In genomic region chr1:3409737-3410434, GRCh38 we compare ENCODE assay signal across 8 cellular contexts. TPM values are rescaled to one million over a fixed set of nuclear protein-coding genes. Genes with fewer than 3 reads are reported as not detected.
DNase-seq lines count a peak whose midpoint lies in the region; ATAC-seq and TF ChIP-seq lines count a peak whose summit lies in the region.

No MANE protein-coding gene starts in this region.

- intact Hi-C loops in esophagus muscularis mucosa (cut with DNase I), result loop anchor here (1.0 kb wide), 1 partner anchor 60 kb away; no protein-coding TSS in a partner anchor

- H3K9me2 ChIP-seq in neural cell (ENCODE audit: insufficient read depth, low read length) (no peaks in the 10 kb centered on the region), Karpas-422 (replicated peaks; ENCODE audit: insufficient read depth, low read length) (no peaks in the 10 kb centered on the region)

- TF ChIP-seq CTCF in esophagus muscularis mucosa (IDR thresholded peaks at IDR 0.05) (peak; percentile 57 to 79 (median 72)), neural cell (IDR thresholded peaks at IDR 0.05; ENCODE audit: poor library complexity, severe bottlenecking) (peak; percentile 73)

- H3K36me3 ChIP-seq in esophagus muscularis mucosa (peaks cover 0 to 23% (median 0%) of the 10 kb centered on the region in 4 donors), neural cell (ENCODE audit: insufficient read depth, low read length) (no peaks in the 10 kb centered on the region), Karpas-422 (ENCODE audit: insufficient read depth, low read length) (no peaks in the 10 kb centered on the region)

- H3K79me2 ChIP-seq in neural cell (replicated peaks; ENCODE audit: insufficient read depth, low read length) (no peaks in the 10 kb centered on the region), Karpas-422 (ENCODE audit: low read length) (no peaks in the 10 kb centered on the region)

- H3K27me3 ChIP-seq in esophagus muscularis mucosa, result peaks cover 0 to 86% (median 0%) of the 10 kb centered on the region in 4 donors
- H3K27me3 ChIP-seq in neural cell (ENCODE audit: insufficient read depth, low read depth, low read length), result no peaks in the 10 kb centered on the region
- H3K27me3 ChIP-seq in Karpas-422 (ENCODE audit: low read length), result no peaks in the 10 kb centered on the region

- no peak overlapping the region for H3K4me2 ChIP-seq in neural cell (ENCODE audit: low read length)
- no peak overlapping the region for H3K4me2 ChIP-seq in Karpas-422 (ENCODE audit: low read depth, low read length, poor library complexity, severe bottlenecking)

- DNase-seq in DMS114 treated with DMSO at 0.1 percent for 48 hours (lab: John Stamatoyannopoulos, UW; ENCODE audit: unreplicated experiment) (peak; percentile 67), NCI-H748 (lab: John Stamatoyannopoulos, UW; ENCODE audit: unreplicated experiment) (peak; percentile 66), esophagus muscularis mucosa (ENCODE audit: extremely low spot score) (no peak), Karpas-422 (no peak)
- no peak for DNase-seq in activated T-cell treated with anti-CD3 and anti-CD28 coated beads, Interleukin-2, amount 50 U/mL, for 48 hours

- no peak for TF ChIP-seq POLR2A in esophagus muscularis mucosa (IDR thresholded peaks at IDR 0.05; ENCODE audit: low read depth)

- H2AFZ ChIP-seq in neural cell (ENCODE audit: low read depth, low read length) (no peak overlapping the region), Karpas-422 (ENCODE audit: low read length) (no peak overlapping the region)

- 51% methylated on average over 11 of the region's 11 CpGs for WGBS in esophagus muscularis mucosa

- ATAC-seq in GM18907 (IDR thresholded peaks at IDR 0.05; ENCODE audit: unreplicated experiment), result no peak
- no peak for ATAC-seq in GM21576 (IDR thresholded peaks at IDR 0.05; ENCODE audit: unreplicated experiment)

- TF ChIP-seq EP300 in esophagus muscularis mucosa (IDR thresholded peaks at IDR 0.05), result no peak
- TF ChIP-seq EP300 in neural cell (conservative IDR thresholded peaks at IDR 0.05; ENCODE audit: poor library complexity, severe bottlenecking), result no peak

- H3K9me3 ChIP-seq in esophagus muscularis mucosa (no peaks in the 10 kb centered on the region), neural cell (ENCODE audit: low read length) (no peaks in the 10 kb centered on the region), Karpas-422 (ENCODE audit: low read length) (no peaks in the 10 kb centered on the region)

- peak; percentile 87 for TF ChIP-seq RAD21 in neural cell (conservative IDR thresholded peaks at IDR 0.05)

- H3K4me3 ChIP-seq in esophagus muscularis mucosa, result no peak overlapping the region
- H3K4me3 ChIP-seq in neural cell (ENCODE audit: low read length), result no peak overlapping the region
- H3K4me3 ChIP-seq in Karpas-422 (ENCODE audit: low read length), result no peak overlapping the region

- H3K27ac ChIP-seq in esophagus muscularis mucosa (replicated peaks in 1 of 4), result no peak overlapping the region
- H3K27ac ChIP-seq in neural cell (ENCODE audit: low read length), result no peak overlapping the region
- no peak overlapping the region for H3K27ac ChIP-seq in Karpas-422 (ENCODE audit: low read length)

- H3K4me1 ChIP-seq in esophagus muscularis mucosa (peaks cover 0 to 9% (median 2%) of the 10 kb centered on the region in 4 donors), Karpas-422 (ENCODE audit: low read length) (no peaks in the 10 kb centered on the region)

- H3F3A ChIP-seq in neural cell (ENCODE audit: insufficient read depth, low read length, poor library complexity, severe bottlenecking), result no peaks in the 10 kb centered on the region

- peak overlapping the region; percentile 1 for H3K9ac ChIP-seq in neural cell (ENCODE audit: low read length)
- no peak overlapping the region for H3K9ac ChIP-seq in Karpas-422 (ENCODE audit: low read length)

- no peaks in the 10 kb centered on the region for H4K20me1 ChIP-seq in neural cell (ENCODE audit: insufficient read depth)
- no peaks in the 10 kb centered on the region for H4K20me1 ChIP-seq in Karpas-422 (ENCODE audit: insufficient read depth, low read depth, low read length)

TF ChIP-seq in neural cell, 6 proteins besides CTCF, POLR2A, EP300 and RAD21:
- peak; percentile 20 for TF ChIP-seq MXI1 (conservative IDR thresholded peaks at IDR 0.05; ENCODE audit: poor library complexity, severe bottlenecking)
- TF ChIP-seq REST (IDR thresholded peaks at IDR 0.05; ENCODE audit: borderline replicate concordance), result no peak
- peak; percentile 86 for TF ChIP-seq SMC3 (conservative IDR thresholded peaks at IDR 0.05; ENCODE audit: poor library complexity)

RNA-seq across cellular contexts. Expression of gene ARHGEF16, which starts 44.6 kb away (rescaled TPM):
- total RNA-seq in esophagus muscularis mucosa, result under 1 TPM; 0.42 to 0.98 (median 0.69) TPM
- 0.64 and 0.96 TPM in 2 replicates for polyA plus RNA-seq in neural cell
- 0.23 and 0.24 TPM in 2 replicates for polyA minus RNA-seq in neural cell
- not detected in 2 replicates for total RNA-seq in Karpas-422 (2014; rRNA removed; shearing (Covaris generic); ENCODE audit: low replicate concordance)

Comparison
In these comparisons a context has a peak if more than half of its experiments do, and no peak if none do; other contexts are left out.
1. DNase-seq: peak in DMS114 treated with DMSO at 0.1 percent for 48 hours (single experiment) and NCI-H748 (single experiment); none in esophagus muscularis mucosa (single experiment), Karpas-422 (single experiment) and activated T-cell treated with anti-CD3 and anti-CD28 coated beads, Interleukin-2, amount 50 U/mL, for 48 hours (0 of 2).